19 cellular contexts compared by ENCODE assay signal in genomic region chr16:49514391-49514980, GRCh38.
"Had no signal": no experiment of that assay in that cellular context is flagged by ENCODE, and none has a peak within 500 bp of the region (broad histone marks: within the 10 kb centered on the region; RNA-seq: fewer than 3 reads in every experiment).

No MANE protein-coding gene starts in this region.

- ATAC-seq: activated CD8-positive, alpha-beta T cell treated with anti-CD3 and anti-CD28 coated beads, Interleukin-2, amount 10 ng/mL, durations not matched to agents 7 days and 5 days; activated T-cell treated with anti-CD3 and anti-CD28 coated beads, Interleukin-2, amount 50 U/mL, for 4 hours; foreskin keratinocyte; left lobe of liver; natural killer cell treated with Interleukin-12 subunit alpha and Interleukin-12 subunit beta and Interleukin-15 and Interleukin-18, amount 100 ng/mL, for 72 hours had no signal

- H3K4me1 Mint-ChIP-seq: central memory CD8-positive, alpha-beta T cell; mesothelial cell of epicardium had no signal

- H3K27me3 Mint-ChIP-seq: central memory CD8-positive, alpha-beta T cell; natural killer cell treated with Interleukin-12 subunit alpha and Interleukin-12 subunit beta and Interleukin-15 and Interleukin-18, amount 100 ng/mL, for 72 hours; stimulated activated naive CD8-positive, alpha-beta T cell treated with anti-CD3 and anti-CD28 coated beads, Interleukin-15, Interleukin-2, amounts not matched to agents 100 ng/mL and 50 ng/mL, for 24 hours had no signal

- H3K4me3 ChIP-seq: coronary artery, right atrium auricular region, skin epidermis had no signal

- H3K9me3 Mint-ChIP-seq: activated naive CD4-positive, alpha-beta T cell treated with anti-CD3 and anti-CD28 coated beads for 36 hours; activated T-cell treated with anti-CD3 and anti-CD28 coated beads, Interleukin-2, amount 50 U/mL, for 4 hours; central memory CD8-positive, alpha-beta T cell; mesothelial cell of epicardium; natural killer cell treated with Interleukin-12 subunit alpha and Interleukin-12 subunit beta and Interleukin-15 and Interleukin-18, amount 100 ng/mL, for 72 hours; stimulated activated naive CD8-positive, alpha-beta T cell treated with anti-CD3 and anti-CD28 coated beads, Interleukin-15, Interleukin-2, amounts not matched to agents 100 ng/mL and 50 ng/mL, for 24 hours had no signal

- H3K27ac ChIP-seq: coronary artery, foreskin keratinocyte, right atrium auricular region, skin epidermis had no signal

- DNase-seq: activated CD4-positive, alpha-beta T cell treated with anti-CD3 and anti-CD28 coated beads for 48 hours; activated CD4-positive, CD25-positive, alpha-beta regulatory T cell; activated CD8-positive, alpha-beta T cell treated with anti-CD3 and anti-CD28 coated beads, Interleukin-2, amount 10 ng/mL, durations not matched to agents 7 days and 5 days; activated naive CD4-positive, alpha-beta T cell treated with anti-CD3 and anti-CD28 coated beads for 36 hours; activated T-cell treated with anti-CD3 and anti-CD28 coated beads, Interleukin-2, amount 50 U/mL, for 4 hours; foreskin keratinocyte; hypothalamus; nucleus accumbens; stimulated activated CD4-positive, alpha-beta T cell treated with anti-CD3 and anti-CD28 coated beads, Interleukin-15, amount 100 ng/mL, for 24 hours; stimulated activated CD4-positive, alpha-beta T cell treated with anti-CD3 and anti-CD28 coated beads, Interleukin-2, amount 100 ng/mL, for 48 hours; trophoblast cell had no signal

- H3K36me3 ChIP-seq: right atrium auricular region had no signal

- H3K9me3 ChIP-seq: right atrium auricular region had no signal

- H3K27ac Mint-ChIP-seq: activated CD8-positive, alpha-beta T cell treated with anti-CD3 and anti-CD28 coated beads, Interleukin-2, amount 10 ng/mL, durations not matched to agents 7 days and 5 days; activated naive CD4-positive, alpha-beta T cell treated with anti-CD3 and anti-CD28 coated beads for 36 hours; mesothelial cell of epicardium; natural killer cell treated with Interleukin-12 subunit alpha and Interleukin-12 subunit beta and Interleukin-15 and Interleukin-18, amount 100 ng/mL, for 72 hours; stimulated activated naive CD8-positive, alpha-beta T cell treated with anti-CD3 and anti-CD28 coated beads, Interleukin-15, Interleukin-2, amounts not matched to agents 100 ng/mL and 50 ng/mL, for 24 hours had no signal

- H3K36me3 Mint-ChIP-seq: mesothelial cell of epicardium; natural killer cell treated with Interleukin-12 subunit alpha and Interleukin-12 subunit beta and Interleukin-15 and Interleukin-18, amount 100 ng/mL, for 72 hours had no signal

- H3K27me3 ChIP-seq: foreskin keratinocyte, right atrium auricular region had no signal

- H3K4me1 ChIP-seq: foreskin keratinocyte, right atrium auricular region had no signal

- H3K4me3 Mint-ChIP-seq: activated CD8-positive, alpha-beta T cell treated with anti-CD3 and anti-CD28 coated beads, Interleukin-2, amount 10 ng/mL, durations not matched to agents 7 days and 5 days; activated naive CD4-positive, alpha-beta T cell treated with anti-CD3 and anti-CD28 coated beads for 36 hours; activated T-cell treated with anti-CD3 and anti-CD28 coated beads, Interleukin-2, amount 50 U/mL, for 4 hours; central memory CD8-positive, alpha-beta T cell; mesothelial cell of epicardium; natural killer cell treated with Interleukin-12 subunit alpha and Interleukin-12 subunit beta and Interleukin-15 and Interleukin-18, amount 100 ng/mL, for 72 hours; stimulated activated naive CD8-positive, alpha-beta T cell treated with anti-CD3 and anti-CD28 coated beads, Interleukin-15, Interleukin-2, amounts not matched to agents 100 ng/mL and 50 ng/mL, for 24 hours had no signal
